ENCODE assay signal across 9 cellular contexts in genomic region chr2:238290079-238290478, GRCh38. TPM values are rescaled to one million over a fixed set of nuclear protein-coding genes. Genes with fewer than 3 reads are reported as not detected.
DNase-seq lines count a peak whose midpoint lies in the region; ATAC-seq and TF ChIP-seq lines count a peak whose summit lies in the region.
"Had no signal": no experiment of that assay in that cellular context is flagged by ENCODE, and none has a peak within 500 bp of the region (broad histone marks: within the 10 kb centered on the region; RNA-seq: fewer than 3 reads in every experiment).

No MANE protein-coding gene starts in this region.

- TF ChIP-seq POLR2A in breast epithelium (IDR thresholded peaks at IDR 0.05) (no peak), vagina (IDR thresholded peaks at IDR 0.05) (no peak)

- H3K27me3 Mint-ChIP-seq in mesothelial cell of epicardium (ENCODE audit: low read depth): peaks cover 4% of the 10 kb centered on the region

- TF ChIP-seq CTCF in breast epithelium (IDR thresholded peaks at IDR 0.05) (no peak), mesothelial cell of epicardium (IDR thresholded peaks at IDR 0.05; ENCODE audit: unreplicated experiment) (no peak), vagina (IDR thresholded peaks at IDR 0.05) (no peak)

- peaks cover 7 to 10% of the 10 kb centered on the region in 2 donors for H3K4me1 ChIP-seq in breast epithelium
- H3K4me1 ChIP-seq in vagina: peaks cover 54% of the 10 kb centered on the region

- no peak overlapping the region for H3K27ac Mint-ChIP-seq in mesothelial cell of epicardium

- ATAC-seq in GM21723 (IDR thresholded peaks at IDR 0.05; ENCODE audit: unreplicated experiment) (no peak), HG02885 (IDR thresholded peaks at IDR 0.05; ENCODE audit: poor library complexity, unreplicated experiment) (no peak), HG03045 (IDR thresholded peaks at IDR 0.05; ENCODE audit: unreplicated experiment) (no peak)

- peak overlapping the region; percentile 86 for H3K4me3 Mint-ChIP-seq in mesothelial cell of epicardium

- H3K27ac ChIP-seq in breast epithelium (peak overlapping the region; percentile 97 to 99), vagina (peak overlapping the region; percentile 96)
- H3K27ac ChIP-seq: KMS-11 had no signal

- no peaks in the 10 kb centered on the region for H3K9me3 Mint-ChIP-seq in mesothelial cell of epicardium

- H3K4me3 ChIP-seq in breast epithelium (peak overlapping the region in 1 of 3 donors; percentile 86), vagina (no peak overlapping the region)

- H3K27me3 ChIP-seq in breast epithelium (no peaks in the 10 kb centered on the region), vagina (no peaks in the 10 kb centered on the region)

- no peaks in the 10 kb centered on the region for H3K36me3 Mint-ChIP-seq in mesothelial cell of epicardium

- peaks cover 37% of the 10 kb centered on the region for H3K4me1 Mint-ChIP-seq in mesothelial cell of epicardium

- intact Hi-C loops in breast epithelium (cut with DNase I; ENCODE audit: low total_unique reads): no loop called here
- intact Hi-C loops in vagina (cut with DNase I): no loop called here

- H3K9me3 ChIP-seq in breast epithelium (no peaks in the 10 kb centered on the region), vagina (no peaks in the 10 kb centered on the region)

- H3K36me3 ChIP-seq in breast epithelium: no peaks in the 10 kb centered on the region
- H3K36me3 ChIP-seq in vagina: no peaks in the 10 kb centered on the region

- DNase-seq in HPDE6-E6E7 (ENCODE audit: extremely low spot score) (peak; percentile 97), NCI-H774 (lab: John Stamatoyannopoulos, UW) (peak; percentile 85), breast epithelium (ENCODE audit: low spot score in 2 of 2) (peak; percentile 88 to 92), mesothelial cell of epicardium (ENCODE audit: low spot score in 2 of 2, unreplicated experiment in 2 of 2) (no peak), vagina (ENCODE audit: extremely low spot score in 2 of 2) (no peak)

RNA-seq across cellular contexts. Expression of gene PER2, which starts 1.7 kb away (rescaled TPM):
- total RNA-seq in breast epithelium (10 to 100 TPM; 14.1 to 29.7 (median 16.1) TPM), mesothelial cell of epicardium (11.4 to 12.7 TPM (median 11.7 TPM) in 3 replicates), vagina (21.1 TPM)

RNA-seq across cellular contexts. Expression of gene TRAF3IP1, which starts 30.2 kb away (rescaled TPM):
- total RNA-seq in breast epithelium (10 to 100 TPM; 12.1 to 20.6 (median 15.7) TPM), mesothelial cell of epicardium (17.5 to 23.2 TPM (median 21.4 TPM) in 3 replicates), vagina (10.3 TPM)

RNA-seq across cellular contexts. Expression of gene HES6, which starts 50.2 kb away (rescaled TPM):
- total RNA-seq in breast epithelium (1 to 10 TPM; 4.0 to 5.6 (median 4.7) TPM), mesothelial cell of epicardium (4.2 to 5.1 TPM (median 4.3 TPM) in 3 replicates), vagina (8.6 TPM)

Comparison
In these comparisons a context has a peak if more than half of its experiments do, and no peak if none do; other contexts are left out.
1. DNase-seq: peak in HPDE6-E6E7 (single experiment), NCI-H774 (single experiment) and breast epithelium (2 of 2); none in mesothelial cell of epicardium (0 of 2) and vagina (0 of 2).